10 cellular contexts compared by ENCODE assay signal in the genomic region with DNA sequence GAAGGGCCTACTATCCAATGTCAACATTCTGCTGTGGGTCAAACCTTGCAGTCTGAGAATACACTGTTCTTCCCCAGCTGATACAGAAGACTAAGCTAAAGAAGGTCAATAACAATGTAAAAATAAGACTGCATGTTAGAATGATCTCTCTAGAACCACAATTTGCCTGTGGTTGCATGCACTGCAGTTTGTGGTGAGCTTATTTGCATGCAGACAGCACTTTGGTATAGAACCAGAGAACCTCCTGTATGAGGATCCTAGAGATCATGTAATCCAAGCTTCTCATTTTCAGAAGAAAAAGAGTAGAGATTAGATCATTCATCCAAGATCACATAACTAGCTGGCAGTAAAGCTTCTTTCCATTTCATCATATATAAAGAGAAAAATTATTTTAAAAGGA. TPM values are rescaled to one million over a fixed set of nuclear protein-coding genes. Genes with fewer than 3 reads are reported as not detected.
DNase-seq lines count a peak whose midpoint lies in the region; ATAC-seq and TF ChIP-seq lines count a peak whose summit lies in the region.
"Had no signal": no experiment of that assay in that cellular context is flagged by ENCODE, and none has a peak within 500 bp of the region (broad histone marks: within the 10 kb centered on the region; RNA-seq: fewer than 3 reads in every experiment).

No MANE protein-coding gene starts in this region.

- H3K9me3 ChIP-seq in endodermal cell (ENCODE audit: control insufficient read depth, low read length) = no peaks in the 10 kb centered on the region

- no peak overlapping the region for H3K4me3 Mint-ChIP-seq in activated naive CD8-positive, alpha-beta T cell treated with anti-CD3 and anti-CD28 coated beads, Interleukin-2, amount 50 U/mL, for 24 hours
- H3K4me3 Mint-ChIP-seq in endodermal cell = no peak overlapping the region

- H3K4me1 ChIP-seq in endodermal cell (ENCODE audit: control insufficient read depth, insufficient read depth, low read length) = no peaks in the 10 kb centered on the region

- H3K9me3 Mint-ChIP-seq in activated naive CD8-positive, alpha-beta T cell treated with anti-CD3 and anti-CD28 coated beads, Interleukin-2, amount 50 U/mL, for 24 hours = no peaks in the 10 kb centered on the region
- H3K9me3 Mint-ChIP-seq in endodermal cell = no peaks in the 10 kb centered on the region

- peaks cover 2% of the 10 kb centered on the region for H3K27me3 Mint-ChIP-seq in activated naive CD8-positive, alpha-beta T cell treated with anti-CD3 and anti-CD28 coated beads, Interleukin-2, amount 50 U/mL, for 24 hours
- no peaks in the 10 kb centered on the region for H3K27me3 Mint-ChIP-seq in endodermal cell (ENCODE audit: insufficient read depth)

- no peak overlapping the region for H3K27ac Mint-ChIP-seq in activated naive CD8-positive, alpha-beta T cell treated with anti-CD3 and anti-CD28 coated beads, Interleukin-2, amount 50 U/mL, for 24 hours
- H3K27ac Mint-ChIP-seq in endodermal cell = no peak overlapping the region

- H3K9ac ChIP-seq in endodermal cell (ENCODE audit: extremely low read depth, low read length, poor library complexity, severe bottlenecking) = no peak overlapping the region

- in situ Hi-C loops in ACHN (cut with HindIII; ENCODE audit: low pct_ligation_motif_present, low pct_unique_long_range_greater_than_20kb, low sequenced_read_pairs) (no loop called here), brain microvascular endothelial cell (cut with HindIII; ENCODE audit: low pct_ligation_motif_present, low sequenced_read_pairs) (no loop called here)

- no peaks in the 10 kb centered on the region for H3K27me3 ChIP-seq in endodermal cell (ENCODE audit: control insufficient read depth, insufficient read depth, low read length, poor library complexity, severe bottlenecking)
- no peaks in the 10 kb centered on the region for H3K27me3 ChIP-seq in brain microvascular endothelial cell (replicated peaks)

- TF ChIP-seq CTCF in endodermal cell (conservative IDR thresholded peaks at IDR 0.05) = no peak
- TF ChIP-seq CTCF in brain microvascular endothelial cell (IDR thresholded peaks at IDR 0.05; ENCODE audit: low read depth, low read length, missing control alignments) = no peak

- H3K36me3 ChIP-seq in endodermal cell (ENCODE audit: control insufficient read depth, insufficient read depth, low read length) (no peaks in the 10 kb centered on the region), brain microvascular endothelial cell (replicated peaks) (no peaks in the 10 kb centered on the region)

- peaks cover 9% of the 10 kb centered on the region for H3K36me3 Mint-ChIP-seq in activated naive CD8-positive, alpha-beta T cell treated with anti-CD3 and anti-CD28 coated beads, Interleukin-2, amount 50 U/mL, for 24 hours (ENCODE audit: low read depth)
- H3K36me3 Mint-ChIP-seq in endodermal cell (ENCODE audit: low read depth) = peaks cover 4% of the 10 kb centered on the region

- H3K27ac ChIP-seq in endodermal cell (ENCODE audit: low read depth, low read length) (no peak overlapping the region), brain microvascular endothelial cell (no peak overlapping the region)

- H3K4me3 ChIP-seq in endodermal cell (ENCODE audit: low read length) (no peak overlapping the region), brain microvascular endothelial cell (ENCODE audit: low read depth, low read length) (no peak overlapping the region)

- peaks cover 23% of the 10 kb centered on the region for H3K4me1 Mint-ChIP-seq in activated naive CD8-positive, alpha-beta T cell treated with anti-CD3 and anti-CD28 coated beads, Interleukin-2, amount 50 U/mL, for 24 hours
- no peaks in the 10 kb centered on the region for H3K4me1 Mint-ChIP-seq in endodermal cell

- ATAC-seq in GM18511 (IDR thresholded peaks at IDR 0.05; ENCODE audit: unreplicated experiment) (peak; percentile 98), GM21390 (IDR thresholded peaks at IDR 0.05; ENCODE audit: unreplicated experiment) (peak; percentile 98), HG03378 (IDR thresholded peaks at IDR 0.05; ENCODE audit: unreplicated experiment) (peak; percentile 98)
- peak; percentile 86 for ATAC-seq in activated naive CD8-positive, alpha-beta T cell treated with anti-CD3 and anti-CD28 coated beads, Interleukin-2, amount 50 U/mL, for 24 hours
- ATAC-seq: Panc1 had no signal

- peak; percentile 29 for DNase-seq in activated naive CD8-positive, alpha-beta T cell treated with anti-CD3 and anti-CD28 coated beads, Interleukin-2, amount 50 U/mL, for 24 hours
- DNase-seq in endodermal cell = no peak
- DNase-seq in ACHN = no peak
- DNase-seq in SKM-1 (lab: John Stamatoyannopoulos, UW; ENCODE audit: unreplicated experiment) = no peak
- no peak for DNase-seq in brain microvascular endothelial cell
- DNase-seq: amygdala had no signal

RNA-seq across cellular contexts. Expression of a gene that starts 15.8 kb away (rescaled TPM):
- total RNA-seq in endodermal cell = 10 to 100 TPM in 1 of 2 donors, 1 to 10 TPM in 1; 6.0 to 12.2 TPM
- polyA plus RNA-seq in endodermal cell (2013, experiment 1 of 2) = 9.3 TPM
- polyA plus RNA-seq in endodermal cell (2013, experiment 2 of 2) = 12.0 TPM

RNA-seq across cellular contexts. Expression of a gene that starts 59.5 kb away (rescaled TPM):
- total RNA-seq in endodermal cell = 10 to 100 TPM; 78.3 to 93.9 TPM
- polyA plus RNA-seq in endodermal cell (2013, experiment 1 of 2) = 81.8 TPM
- polyA plus RNA-seq in endodermal cell (2013, experiment 2 of 2) = 76.3 TPM
